In genomic region chr19:1503925-1504430, GRCh38 we compare ENCODE assay signal across 1 cellular context.
TF ChIP-seq lines count a peak whose summit lies in the region.

No MANE protein-coding gene starts in this region.

TF ChIP-seq in IMR-90, 13 proteins besides CTCF, POLR2A, EP300 and RAD21:
- TF ChIP-seq BHLHE40 (IDR thresholded peaks at IDR 0.05; ENCODE audit: low read depth, low read length) (no peak), SMC3 (IDR thresholded peaks at IDR 0.05; ENCODE audit: low read depth, low read length) (no peak), MXI1 (IDR thresholded peaks at IDR 0.05; ENCODE audit: borderline replicate concordance, low read depth, low read length) (no peak), RFX5 (IDR thresholded peaks at IDR 0.05; ENCODE audit: low read depth, low read length) (no peak), MAZ (IDR thresholded peaks at IDR 0.05; ENCODE audit: borderline replicate concordance, low read depth, low read length) (no peak), CEBPB (IDR thresholded peaks at IDR 0.05; ENCODE audit: low read depth, low read length) (no peak), FOS (IDR thresholded peaks at IDR 0.05; ENCODE audit: low read depth, low read length) (no peak), RCOR1 (IDR thresholded peaks at IDR 0.05; ENCODE audit: insufficient replicate concordance, low read length) (no peak)
